1 cellular context compared by ENCODE assay signal in genomic region chr22:24230911-24231656, GRCh38.
TF ChIP-seq lines count a peak whose summit lies in the region.

No MANE protein-coding gene starts in this region.

TF ChIP-seq in HCT116, 20 proteins besides CTCF, POLR2A, EP300 and RAD21 (continued from another document):
- TF ChIP-seq, protein P1, sequence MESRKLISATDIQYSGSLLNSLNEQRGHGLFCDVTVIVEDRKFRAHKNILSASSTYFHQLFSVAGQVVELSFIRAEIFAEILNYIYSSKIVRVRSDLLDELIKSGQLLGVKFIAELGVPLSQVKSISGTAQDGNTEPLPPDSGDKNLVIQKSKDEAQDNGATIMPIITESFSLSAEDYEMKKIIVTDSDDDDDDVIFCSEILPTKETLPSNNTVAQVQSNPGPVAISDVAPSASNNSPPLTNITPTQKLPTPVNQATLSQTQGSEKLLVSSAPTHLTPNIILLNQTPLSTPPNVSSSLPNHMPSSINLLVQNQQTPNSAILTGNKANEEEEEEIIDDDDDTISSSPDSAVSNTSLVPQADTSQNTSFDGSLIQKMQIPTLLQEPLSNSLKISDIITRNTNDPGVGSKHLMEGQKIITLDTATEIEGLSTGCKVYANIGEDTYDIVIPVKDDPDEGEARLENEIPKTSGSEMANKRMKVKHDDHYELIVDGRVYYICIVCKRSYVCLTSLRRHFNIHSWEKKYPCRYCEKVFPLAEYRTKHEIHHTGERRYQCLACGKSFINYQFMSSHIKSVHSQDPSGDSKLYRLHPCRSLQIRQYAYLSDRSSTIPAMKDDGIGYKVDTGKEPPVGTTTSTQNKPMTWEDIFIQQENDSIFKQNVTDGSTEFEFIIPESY (IDR thresholded peaks at IDR 0.05; ENCODE audit: extremely low read depth, insufficient replicate concordance, low read length), result no peak
